ENCODE assay signal across 10 cellular contexts in the genomic region with DNA sequence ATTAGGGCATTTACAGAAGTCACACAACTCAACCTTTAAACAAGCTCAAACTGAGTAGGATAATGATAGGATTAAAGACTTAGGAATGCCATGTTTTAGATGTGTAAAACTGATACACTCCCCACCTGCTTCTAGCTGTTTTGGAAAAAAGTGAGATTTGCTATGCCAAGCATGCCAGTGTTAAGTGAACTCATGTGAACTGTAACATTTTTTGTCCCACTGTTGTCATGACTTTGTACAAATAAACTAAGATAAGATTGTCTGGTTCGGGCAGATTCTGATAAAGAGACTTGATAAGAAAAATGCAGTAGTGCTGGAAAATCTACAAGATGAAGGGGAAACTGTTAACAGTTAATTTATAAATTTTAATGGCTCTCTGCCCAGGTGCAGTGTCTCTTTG.
DNase-seq lines count a peak whose midpoint lies in the region; ATAC-seq, FAIRE-seq and TF ChIP-seq lines count a peak whose summit lies in the region.
"Had no signal": no experiment of that assay in that cellular context is flagged by ENCODE, and none has a peak within 500 bp of the region (broad histone marks: within the 10 kb centered on the region; RNA-seq: fewer than 3 reads in every experiment).

No MANE protein-coding gene starts in this region.

- no peak for TF ChIP-seq RAD21 in A549 (conservative IDR thresholded peaks at IDR 0.05 in 1 of 2, IDR thresholded peaks at IDR 0.05 in 1 of 2)

- DNase-seq in A549 (ENCODE audit: low read depth in 1 of 2, low spot score in 1 of 2): peak in 1 of 2 experiments; percentile 59
- DNase-seq in H4 (ENCODE audit: low spot score): peak; percentile 35
- DNase-seq in ascending aorta (ENCODE audit: low spot score in 2 of 2): no peak
- DNase-seq in lung microvascular endothelial cell (ENCODE audit: low read depth in 2 of 2): peak; percentile 61 to 89
- DNase-seq in RWPE1 (ENCODE audit: low spot score): no peak
- no peak for DNase-seq in putamen (ENCODE audit: low spot score)
- DNase-seq: activated CD4-positive, alpha-beta T cell treated with anti-CD3 and anti-CD28 coated beads, Interleukin-2, amount 50 U/mL, for 48 hours; stimulated activated naive CD4-positive, alpha-beta T cell treated with Interleukin-2 at 50 U/mL for 16 hours had no signal

- no peaks in the 10 kb centered on the region for H3K27me3 ChIP-seq in ascending aorta

- 3% methylated on average over 1 of the region's 1 CpG for WGBS in A549 (ENCODE audit: missing lambda C conversion rate)

- TF ChIP-seq POLR2A in A549 (IDR thresholded peaks at IDR 0.05; ENCODE audit: low read length): no peak

- H3K4me2 ChIP-seq in A549: peak overlapping the region; percentile 71

- ATAC-seq in A549 (peak in 1 of 2 experiments; percentile 23; a peak in 3 of 6 replicates), HG03135 (IDR thresholded peaks at IDR 0.05; ENCODE audit: unreplicated experiment) (no peak), GM18511 (IDR thresholded peaks at IDR 0.05; ENCODE audit: unreplicated experiment) (no peak)

- FAIRE-seq in A549 (lab: Jason Lieb, UNC): no peak

- H3K9me3 ChIP-seq in A549 (no peaks in the 10 kb centered on the region), ascending aorta (no peaks in the 10 kb centered on the region)

- TF ChIP-seq EP300 in A549 (IDR thresholded peaks at IDR 0.05): no peak

- intact Hi-C loops in ascending aorta (cut with DNase I): no loop called here

- H3K4me1 ChIP-seq in A549 (peaks cover 58% of the 10 kb centered on the region), ascending aorta (peaks cover 15 to 19% of the 10 kb centered on the region in 2 donors)

- no peak overlapping the region for H3K4me3 ChIP-seq in A549
- peak overlapping the region in 1 of 2 donors; percentile 35 for H3K4me3 ChIP-seq in ascending aorta

- H3K27ac ChIP-seq in A549 (peak overlapping the region; percentile 50 to 73; a peak in 5 of 6 replicates), ascending aorta (peak overlapping the region; percentile 36 to 57), RWPE1 (no peak overlapping the region)

- H3K36me3 ChIP-seq in ascending aorta: no peaks in the 10 kb centered on the region

- POLR2A ChIA-PET in A549 (lab: Yijun Ruan, JAX): interaction anchor here (1.2 kb wide), 1 partner anchor 88 kb away, joined by 3 read pairs; no protein-coding TSS in a partner anchor
- POLR2A ChIA-PET in RWPE1 (lab: Yijun Ruan, JAX; ENCODE audit: low non-redundant PET): no interaction called here

- no peak for TF ChIP-seq CTCF in A549 (IDR thresholded peaks at IDR 0.05)
- no peak for TF ChIP-seq CTCF in ascending aorta (IDR thresholded peaks at IDR 0.05)
- no peak for TF ChIP-seq CTCF in RWPE1 (conservative IDR thresholded peaks at IDR 0.05; ENCODE audit: low read depth)

- CTCF ChIA-PET in A549 (lab: Yijun Ruan, JAX): interaction anchor here (0.6 to 3.4 kb wide), 6 partner anchors 17 to 166 kb away, joined by 3 to 19 read pairs (median 4); no protein-coding TSS in a partner anchor
- CTCF ChIA-PET in RWPE1 (lab: Yijun Ruan, JAX): interaction anchor here (0.7 kb wide), 1 partner anchor 16 kb away, joined by 3 read pairs; no protein-coding TSS in a partner anchor

TF ChIP-seq in A549, 52 proteins besides CTCF, POLR2A, EP300 and RAD21:
- TF ChIP-seq RFX5 (IDR thresholded peaks at IDR 0.05) (no peak), CBX8 (IDR thresholded peaks at IDR 0.05) (no peak), FOSL2 (IDR thresholded peaks at IDR 0.05) (no peak), FOSL2 (CRISPR knock-in tag; IDR thresholded peaks at IDR 0.05) (no peak), CBX2 (IDR thresholded peaks at IDR 0.05; ENCODE audit: borderline replicate concordance, low read depth) (no peak), JUNB (IDR thresholded peaks at IDR 0.05) (no peak), ESRRA (IDR thresholded peaks at IDR 0.05; ENCODE audit: borderline replicate concordance, low read length) (no peak), MAX (IDR thresholded peaks at IDR 0.05) (0 out of 2 replicates have a peak, but pooled peaks have one; percentile 5), GATA3 (IDR thresholded peaks at IDR 0.05; ENCODE audit: borderline replicate concordance) (peak; percentile 61), E2F6 (IDR thresholded peaks at IDR 0.05; ENCODE audit: borderline replicate concordance, low read depth) (no peak)
TF ChIP-seq in A549: peak in this region for 2.

Comparison
In these comparisons a context has a peak if more than half of its experiments do, and no peak if none do; other contexts are left out.
1. DNase-seq: peak in H4 (single experiment) and lung microvascular endothelial cell (2 of 2); none in ascending aorta (0 of 2), RWPE1 (single experiment) and putamen (single experiment).